22 cellular contexts compared by ENCODE assay signal in the genomic region with DNA sequence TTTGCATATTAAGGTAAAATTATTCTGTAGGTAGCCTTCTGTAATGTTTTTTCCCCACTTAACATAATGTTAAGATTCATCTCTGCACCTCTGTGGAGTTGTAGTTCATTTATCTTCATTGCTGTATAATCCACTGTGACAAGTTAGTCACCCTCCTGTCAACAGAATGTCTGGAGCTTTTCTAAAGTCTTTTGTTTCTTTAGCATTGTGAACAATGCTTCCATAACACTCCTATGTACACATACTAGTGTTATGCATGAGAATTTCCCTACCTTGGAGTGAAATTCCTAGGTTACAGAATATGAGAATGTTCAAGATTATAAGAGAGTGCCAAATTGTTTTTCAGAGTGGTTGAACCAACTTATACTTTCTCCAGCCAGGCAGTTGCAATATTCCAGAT.
DNase-seq lines count a peak whose midpoint lies in the region; FAIRE-seq and TF ChIP-seq lines count a peak whose summit lies in the region.
"Had no signal": no experiment of that assay in that cellular context is flagged by ENCODE, and none has a peak within 500 bp of the region (broad histone marks: within the 10 kb centered on the region; RNA-seq: fewer than 3 reads in every experiment).

No MANE protein-coding gene starts in this region.

- H3K9me3 ChIP-seq in HEK293 (ENCODE audit: control insufficient read depth, insufficient read depth, low read depth, low read length) = no peaks in the 10 kb centered on the region
- no peaks in the 10 kb centered on the region for H3K9me3 ChIP-seq in astrocyte (ENCODE audit: insufficient read depth, low read depth, low read length)
- H3K9me3 ChIP-seq: A549; BLaER1 treated with 17β-estradiol and CSF1 and Interleukin-3, amounts not matched to agents 10 nM and 100 nM had no signal

- H3K4me1 ChIP-seq in HEK293 (ENCODE audit: control insufficient read depth, insufficient read depth, low read length) (peaks cover 3% of the 10 kb centered on the region; the same call in 1 of the 2 replicates), astrocyte (ENCODE audit: insufficient read depth, low read length) (peaks cover 6% of the 10 kb centered on the region)
- H3K4me1 ChIP-seq: A549 had no signal

- FAIRE-seq in astrocyte (lab: Jason Lieb, UNC) = peak; percentile 13
- FAIRE-seq: A549, G401.6, H54 had no signal

- no peaks in the 10 kb centered on the region for H3K27me3 ChIP-seq in astrocyte (ENCODE audit: insufficient read depth, low read length)
- H3K27me3 ChIP-seq: BLaER1 treated with 17β-estradiol and CSF1 and Interleukin-3, amounts not matched to agents 10 nM and 100 nM had no signal

- H3K27ac Mint-ChIP-seq in astrocyte (ENCODE audit: unreplicated experiment) (no peak overlapping the region), immature natural killer cell (peak overlapping the region in 4 of 6 donors; percentile 7 to 70 (median 27)), endothelial cell (ENCODE audit: unreplicated experiment) (no peak overlapping the region)

- H3K36me3 Mint-ChIP-seq in astrocyte (ENCODE audit: low read depth, unreplicated experiment) = peaks cover 10% of the 10 kb centered on the region
- peaks cover 4 to 9% (median 8%) of the 10 kb centered on the region in 3 donors for H3K36me3 Mint-ChIP-seq in immature natural killer cell
- no peaks in the 10 kb centered on the region for H3K36me3 Mint-ChIP-seq in endothelial cell (ENCODE audit: low read depth, unreplicated experiment)

- H3K9me3 Mint-ChIP-seq in astrocyte (ENCODE audit: unreplicated experiment) = peaks cover 2% of the 10 kb centered on the region
- H3K9me3 Mint-ChIP-seq in immature natural killer cell = no peaks in the 10 kb centered on the region
- no peaks in the 10 kb centered on the region for H3K9me3 Mint-ChIP-seq in endothelial cell (ENCODE audit: unreplicated experiment)
- H3K9me3 Mint-ChIP-seq: CD4-positive, alpha-beta memory T cell had no signal

- H3K36me3 ChIP-seq in HEK293 (ENCODE audit: control insufficient read depth in 2 of 2, insufficient read depth in 1 of 2, low read length in 2 of 2) (no peaks in the 10 kb centered on the region), astrocyte (ENCODE audit: insufficient read depth, low read length) (no peaks in the 10 kb centered on the region)
- H3K36me3 ChIP-seq: BLaER1 treated with 17β-estradiol and CSF1 and Interleukin-3, amounts not matched to agents 10 nM and 100 nM had no signal

- H3K4me1 Mint-ChIP-seq in astrocyte (ENCODE audit: low read depth, unreplicated experiment) (peaks cover 13% of the 10 kb centered on the region), immature natural killer cell (peaks cover 21 to 28% of the 10 kb centered on the region in 2 donors), endothelial cell (ENCODE audit: unreplicated experiment) (no peaks in the 10 kb centered on the region)

- POLR2A ChIA-PET in HEK293 (lab: Yijun Ruan, JAX) = no interaction called here

- H3K4me3 Mint-ChIP-seq in astrocyte (ENCODE audit: unreplicated experiment) = no peak overlapping the region
- H3K4me3 Mint-ChIP-seq in immature natural killer cell = peak overlapping the region in 2 of 5 donors; percentile 21 to 23
- no peak overlapping the region for H3K4me3 Mint-ChIP-seq in endothelial cell (ENCODE audit: unreplicated experiment)
- H3K4me3 Mint-ChIP-seq: CD4-positive, alpha-beta memory T cell had no signal

- H3K27ac ChIP-seq in HEK293 (ENCODE audit: extremely low read depth, low read depth, low read length) (no peak overlapping the region), astrocyte (ENCODE audit: low read depth, low read length) (no peak overlapping the region)
- H3K27ac ChIP-seq: A549; BLaER1 treated with 17β-estradiol and CSF1 and Interleukin-3, amounts not matched to agents 10 nM and 100 nM; HL-60; RWPE1 had no signal

- H3K9ac ChIP-seq in astrocyte (ENCODE audit: low read length) = no peak overlapping the region
- H3K9ac ChIP-seq: BLaER1 treated with 17β-estradiol and CSF1 and Interleukin-3, amounts not matched to agents 10 nM and 100 nM had no signal

- TF ChIP-seq CTCF in HEK293 (tag by site-specific recombination; IDR thresholded peaks at IDR 0.05) = no peak
- no peak for TF ChIP-seq CTCF in astrocyte (IDR thresholded peaks at IDR 0.05; ENCODE audit: insufficient read depth, low read depth, low read length)
- TF ChIP-seq CTCF in endothelial cell (IDR thresholded peaks at IDR 0.05; ENCODE audit: unreplicated experiment) = no peak

- no peaks in the 10 kb centered on the region for H3K27me3 Mint-ChIP-seq in astrocyte (ENCODE audit: low read depth, unreplicated experiment)
- H3K27me3 Mint-ChIP-seq in immature natural killer cell (ENCODE audit: low read depth in 3 of 3) = peaks cover 0 to 1% (median 0%) of the 10 kb centered on the region in 3 donors
- peaks cover 2% of the 10 kb centered on the region for H3K27me3 Mint-ChIP-seq in endothelial cell (ENCODE audit: unreplicated experiment)
- H3K27me3 Mint-ChIP-seq: CD4-positive, alpha-beta memory T cell had no signal

- H3K4me3 ChIP-seq in HEK293 (ENCODE audit: low read depth, low read length) (no peak overlapping the region), astrocyte (ENCODE audit: insufficient read depth, low read depth, low read length) (no peak overlapping the region)
- H3K4me3 ChIP-seq: A549; BLaER1 treated with 17β-estradiol and CSF1 and Interleukin-3, amounts not matched to agents 10 nM and 100 nM had no signal

- DNase-seq in NCI-H82 treated with DMSO at 0.1 percent for 48 hours (lab: John Stamatoyannopoulos, UW; ENCODE audit: unreplicated experiment) (peak; percentile 42), astrocyte (ENCODE audit: low read depth) (no peak), immature natural killer cell (no peak), endothelial cell (ENCODE audit: low spot score) (no peak), OCI-M2 (lab: John Stamatoyannopoulos, UW; ENCODE audit: unreplicated experiment) (no peak), HuH-7.5 (ENCODE audit: low spot score) (no peak)
- DNase-seq: AML-193; CD4-positive, alpha-beta memory T cell; Karpas-422; NCI-H1092; NCI-H1694 treated with DMSO at 0.1 percent for 48 hours; NCI-H2171; NCI-H524; NCI-H774; SHP77 treated with DMSO at 0.1 percent for 48 hours had no signal

- H3K79me2 ChIP-seq in astrocyte (ENCODE audit: insufficient read depth, low read length) = no peaks in the 10 kb centered on the region

- no peaks in the 10 kb centered on the region for H4K20me1 ChIP-seq in astrocyte (ENCODE audit: insufficient read depth, low read length)
- H4K20me1 ChIP-seq: BLaER1 treated with 17β-estradiol and CSF1 and Interleukin-3, amounts not matched to agents 10 nM and 100 nM had no signal

- CTCF ChIA-PET in HEK293 (lab: Yijun Ruan, JAX) = no interaction called here

- no peak overlapping the region for H2AFZ ChIP-seq in astrocyte (ENCODE audit: low read depth, low read length)

- no peak overlapping the region for H3K4me2 ChIP-seq in astrocyte (ENCODE audit: low read length)
- H3K4me2 ChIP-seq: A549 had no signal

TF ChIP-seq in HEK293, 187 proteins besides CTCF, POLR2A, EP300 and RAD21:
- TF ChIP-seq ZNF624 (tag by site-specific recombination; IDR thresholded peaks at IDR 0.05) (no peak), ZNF175 (tag by site-specific recombination; IDR thresholded peaks at IDR 0.05) (no peak), ZNF600 (tag by site-specific recombination; IDR thresholded peaks at IDR 0.05) (peak; percentile 59)
- TF ChIP-seq, protein P1, sequence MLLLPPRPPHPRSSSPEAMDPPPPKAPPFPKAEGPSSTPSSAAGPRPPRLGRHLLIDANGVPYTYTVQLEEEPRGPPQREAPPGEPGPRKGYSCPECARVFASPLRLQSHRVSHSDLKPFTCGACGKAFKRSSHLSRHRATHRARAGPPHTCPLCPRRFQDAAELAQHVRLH (tag by site-specific recombination; IDR thresholded peaks at IDR 0.05) = no peak

Comparison
In these comparisons a context has a peak if more than half of its experiments do, and no peak if none do; other contexts are left out.
1. H3K27ac Mint-ChIP-seq: peak in immature natural killer cell (4 of 6); none in astrocyte (single experiment) and endothelial cell (single experiment).